ENCODE assay signal across 8 cellular contexts in the genomic region with DNA sequence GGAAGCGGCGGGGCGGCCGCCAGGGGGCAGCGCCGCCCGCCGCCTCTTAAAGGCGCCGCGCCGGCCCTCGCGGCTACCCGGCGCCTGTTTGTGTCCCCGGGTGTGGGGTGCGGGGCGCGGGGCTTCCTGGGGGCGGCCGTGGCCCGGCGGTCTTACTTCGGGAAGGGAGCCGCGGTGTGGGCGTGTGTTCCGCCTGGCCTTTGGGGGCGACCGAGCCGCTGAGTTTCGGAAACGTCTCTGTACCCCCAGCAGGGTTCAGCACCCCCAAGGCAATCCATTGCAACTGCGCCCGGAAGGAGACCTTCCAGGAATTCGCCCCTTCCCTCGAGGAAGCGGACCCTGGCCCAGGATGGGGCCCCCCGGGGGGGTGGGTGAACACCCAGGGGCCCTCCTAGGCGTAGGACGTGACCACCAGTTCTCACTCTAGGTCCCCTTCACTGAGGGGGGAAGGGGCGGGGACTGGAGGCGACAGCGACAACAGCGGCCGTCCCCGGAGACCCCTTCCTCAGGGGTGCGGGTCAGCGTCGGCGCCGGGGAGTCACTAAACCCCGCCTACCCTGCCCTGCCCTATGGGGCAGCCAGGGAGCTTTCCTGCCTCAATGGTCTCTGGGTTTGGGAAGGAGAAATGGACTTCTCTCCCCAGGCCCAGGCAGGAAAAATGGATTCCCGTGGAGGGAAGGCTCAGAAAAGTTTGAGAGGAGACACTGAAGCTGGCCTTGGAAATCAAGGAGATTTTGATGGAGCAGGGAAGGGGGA. TPM values are rescaled to one million over a fixed set of nuclear protein-coding genes. Genes with fewer than 3 reads are reported as not detected.
DNase-seq lines count a peak whose midpoint lies in the region; ATAC-seq and TF ChIP-seq lines count a peak whose summit lies in the region.

A gene (minus strand): TSS at position 6 of the 756 bp plus-strand sequence. CDS start 762 bp downstream, outside the sequence.

- no peaks in the 10 kb centered on the region for H3K36me3 ChIP-seq in BJ (ENCODE audit: control insufficient read depth, insufficient read depth, low read length)
- H3K36me3 ChIP-seq in PC-3 (ENCODE audit: low read depth, low read length), result no peaks in the 10 kb centered on the region

- no peak for DNase-seq in BJ (ENCODE audit: low read depth)
- DNase-seq in PC-3, result peak; percentile 71
- DNase-seq in activated naive CD4-positive, alpha-beta T cell (lab: John Stamatoyannopoulos, UW), result peak in 3 of 4 experiments; percentile 27 to 49 (median 31)
- peak; percentile 79 for DNase-seq in glomerular visceral epithelial cell (ENCODE audit: extremely low spot score)
- no peak for DNase-seq in omental fat pad (ENCODE audit: low spot score)
- DNase-seq in type B pancreatic cell (ENCODE audit: extremely low spot score, unreplicated experiment), result no peak

- POLR2A ChIA-PET in BJ (lab: Charles Lee) (no interaction called here), PC-3 (lab: Charles Lee; ENCODE audit: unreplicated experiment) (interaction anchor here (0.9 kb wide), 1 partner anchor 91 kb away, joined by 5 read pairs; a partner anchor contains a TSS)

- H4K20me1 ChIP-seq in PC-3 (ENCODE audit: low read length), result no peaks in the 10 kb centered on the region

- H3K4me3 Mint-ChIP-seq in type B pancreatic cell, result peak within 1 kb of the TSS; percentile 87

- BruUV-seq in PC-3 (replicated peaks; lab: Mats Ljungman, UMichigan), result TSS peak; percentile 68

- peak within 1 kb of the TSS; percentile 53 for H3K27ac Mint-ChIP-seq in type B pancreatic cell

- H3K79me2 ChIP-seq in PC-3 (ENCODE audit: low read length), result peaks cover 39% of the 10 kb centered on the region

- ATAC-seq in GM18909 (IDR thresholded peaks at IDR 0.05; ENCODE audit: poor library complexity, unreplicated experiment), result peak; percentile 54
- ATAC-seq in HG03108 (IDR thresholded peaks at IDR 0.05; ENCODE audit: unreplicated experiment), result peak; percentile 40
- ATAC-seq in PC-3, result no peak
- ATAC-seq in omental fat pad (ENCODE audit: low FRiP score), result peak; percentile 77

- CTCF ChIA-PET in BJ (lab: Yijun Ruan, JAX) (interaction anchor here (0.7 to 4.1 kb wide), 11 partner anchors 9 to 470 kb away, joined by 3 to 41 read pairs (median 4); no protein-coding TSS in a partner anchor), PC-3 (lab: Charles Lee) (interaction anchor here (1.0 kb wide), 1 partner anchor 22 kb away, joined by 4 read pairs; no protein-coding TSS in a partner anchor)

- no peak for TF ChIP-seq CTCF in BJ (IDR thresholded peaks at IDR 0.05; ENCODE audit: insufficient read depth, low read depth, low read length)
- TF ChIP-seq CTCF in PC-3 (conservative IDR thresholded peaks at IDR 0.05; ENCODE audit: low read depth, low read length), result no peak; the same call in 1 of the 2 replicates
- TF ChIP-seq CTCF in omental fat pad (IDR thresholded peaks at IDR 0.05), result no peak
- peak; percentile 65 for TF ChIP-seq CTCF in type B pancreatic cell (conservative IDR thresholded peaks at IDR 0.05)

- peaks cover 12% of the 10 kb centered on the region for H3K4me1 Mint-ChIP-seq in type B pancreatic cell (ENCODE audit: unreplicated experiment)

- no peaks in the 10 kb centered on the region for H3K9me3 ChIP-seq in PC-3 (ENCODE audit: low read length)

- H3K9ac ChIP-seq in PC-3 (ENCODE audit: low read length), result peak within 1 kb of the TSS; percentile 64

- no peak within 1 kb of the TSS; the same call in 1 of the 2 replicates for H3K27ac ChIP-seq in PC-3 (ENCODE audit: low read length)

- no peaks in the 10 kb centered on the region for H3F3A ChIP-seq in PC-3 (ENCODE audit: low read length, unreplicated experiment)

- peak within 1 kb of the TSS; percentile 98 for H3K4me2 ChIP-seq in PC-3 (ENCODE audit: low read length)

- no peaks in the 10 kb centered on the region for H3K9me2 ChIP-seq in PC-3 (replicated peaks; ENCODE audit: low read length)

- no peaks in the 10 kb centered on the region for H3K27me3 Mint-ChIP-seq in type B pancreatic cell

- H3K36me3 Mint-ChIP-seq in type B pancreatic cell, result no peaks in the 10 kb centered on the region

- peak within 1 kb of the TSS; percentile 63 for H3K4me3 ChIP-seq in BJ (ENCODE audit: low read depth, low read length)
- H3K4me3 ChIP-seq in PC-3 (ENCODE audit: low read length), result peak within 1 kb of the TSS; percentile 94

- H3K27me3 ChIP-seq in BJ (ENCODE audit: control insufficient read depth, insufficient read depth, low read length) (no peaks in the 10 kb centered on the region), PC-3 (ENCODE audit: low read length) (no peaks in the 10 kb centered on the region)

- intact Hi-C loops in PC-3 (cut with micrococcal nuclease), result loop anchor here (10.0 kb wide), 1 partner anchor 59 kb away; no protein-coding TSS in a partner anchor

- no peaks in the 10 kb centered on the region for H3K9me3 Mint-ChIP-seq in type B pancreatic cell

- H2AFZ ChIP-seq in PC-3 (ENCODE audit: low read length), result peak within 1 kb of the TSS; percentile 85

- H3K4me1 ChIP-seq in PC-3 (ENCODE audit: insufficient read depth, low read length), result peaks cover 21% of the 10 kb centered on the region

RNA-seq across cellular contexts. Expression of the gene that starts here (rescaled TPM):
- 37.0 and 49.0 TPM in 2 replicates for polyA plus RNA-seq in BJ (2011; rRNA removed)
- 62.0 and 99.7 TPM in 2 replicates for polyA minus RNA-seq in BJ (2011; rRNA and poly(A)+ RNA removed)
- total RNA-seq in PC-3 (2014; rRNA removed) (66.2 and 81.1 TPM in 2 replicates), omental fat pad (10 to 100 TPM; 32.6 to 94.9 (median 54.6) TPM), type B pancreatic cell (ENCODE audit: low replicate concordance) (40.2 and 43.5 TPM in 2 replicates)

Comparison
In these comparisons a context has a peak if more than half of its experiments do, and no peak if none do; other contexts are left out.
1. DNase-seq: peak in PC-3 (single experiment), activated naive CD4-positive, alpha-beta T cell (3 of 4) and glomerular visceral epithelial cell (single experiment); none in BJ (single experiment), omental fat pad (single experiment) and type B pancreatic cell (single experiment).